Comparison of ENCODE assay signal across 6 cellular contexts in the genomic region with DNA sequence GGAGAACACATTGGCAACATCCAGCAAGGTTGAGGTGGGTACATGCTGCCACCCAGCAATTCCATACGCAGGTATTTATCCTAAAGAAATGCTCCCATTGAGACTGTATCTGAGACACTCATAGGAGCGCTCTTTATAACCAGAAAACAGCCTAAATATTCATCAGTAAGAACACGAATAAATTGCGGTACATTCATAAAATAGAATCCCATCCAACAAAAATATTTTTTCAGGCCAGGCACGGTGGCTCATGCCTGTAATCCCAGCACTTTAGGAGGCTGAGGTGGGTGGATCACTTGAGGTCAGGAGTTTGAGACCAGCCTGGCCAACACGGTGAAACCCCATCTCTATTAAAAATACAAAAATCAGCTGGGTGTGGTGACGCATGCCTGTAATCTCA.
DNase-seq lines count a peak whose midpoint lies in the region; ATAC-seq, FAIRE-seq and TF ChIP-seq lines count a peak whose summit lies in the region.
"Not testable (repeated sequence)": the region's sequence is repeated elsewhere in the genome, so short reads cannot be mapped to it uniquely, and the experiment has no call there.

No MANE protein-coding gene starts in this region.

- H3K9me3 Mint-ChIP-seq in GM23338; chondrocyte (ENCODE audit: low read depth); osteocyte (ENCODE audit: unreplicated experiment): not testable (repeated sequence)

- not testable (repeated sequence) for TF ChIP-seq CTCF in GM23338 (conservative IDR thresholded peaks at IDR 0.05; ENCODE audit: low read depth in 2 of 2); K562 (IDR thresholded peaks at IDR 0.05 in 2 of 3, conservative IDR thresholded peaks at IDR 0.05 in 1 of 3; ENCODE audit: insufficient read depth in 2 of 3, low read depth in 1 of 3, low read length in 3 of 3); brain microvascular endothelial cell (IDR thresholded peaks at IDR 0.05; ENCODE audit: low read depth, low read length, missing control alignments); chondrocyte (IDR thresholded peaks at IDR 0.05); osteoblast (IDR thresholded peaks at IDR 0.05; ENCODE audit: extremely low read depth, low read depth, low read length); osteocyte (IDR thresholded peaks at IDR 0.05)

- not testable (repeated sequence) for DNase-seq in GM23338 (ENCODE audit: low spot score); K562 (ENCODE audit: extremely low read depth in 1 of 4, low spot score in 3 of 4); chondrocyte (ENCODE audit: low spot score); osteocyte (ENCODE audit: extremely low spot score, unreplicated experiment)
- peak; percentile 57 for DNase-seq in brain microvascular endothelial cell
- peak; percentile 73 for DNase-seq in osteoblast (ENCODE audit: insufficient read length, low spot score, missing footprints)

- H3K9ac ChIP-seq in K562 (ENCODE audit: insufficient read depth in 1 of 2, low read depth in 2 of 2, low read length in 2 of 2), result not testable (repeated sequence)

- TF ChIP-seq EP300 in K562 (IDR thresholded peaks at IDR 0.05; ENCODE audit: low read length), result not testable (repeated sequence)

- in situ Hi-C loops in K562 (cut with MboI); brain microvascular endothelial cell (cut with HindIII; ENCODE audit: low pct_ligation_motif_present, low sequenced_read_pairs): not testable (repeated sequence)

- H3K4me2 ChIP-seq in GM23338; K562 (ENCODE audit: insufficient read depth, low read length); osteoblast (ENCODE audit: insufficient read depth, low read length): not testable (repeated sequence)

- not testable (repeated sequence) for H3K9me2 ChIP-seq in GM23338 (ENCODE audit: insufficient read depth)

- POLR2A ChIA-PET in K562 (lab: Yijun Ruan, JAX), result interaction anchor here (0.6 kb wide), 2 partner anchors 39 to 42 kb away, joined by 3 read pairs; no protein-coding TSS in a partner anchor

- CTCF ChIA-PET in K562 (lab: Yijun Ruan, JAX; ENCODE audit: low intra/inter-chr PET ratio), result not testable (repeated sequence)

- peak; percentile 59 for FAIRE-seq in K562 (lab: Jason Lieb, UNC)

- not testable (repeated sequence) for H3K9me3 ChIP-seq in K562 (replicated peaks; ENCODE audit: control insufficient read depth, insufficient read depth, low read depth, low read length); osteoblast (ENCODE audit: low read depth, low read length)

- BruUV-seq in K562 (replicated peaks; lab: Mats Ljungman, UMichigan), result not testable (repeated sequence)

- not testable (repeated sequence) for H3F3A ChIP-seq in GM23338 (replicated peaks; ENCODE audit: low read depth)

- H3K27ac Mint-ChIP-seq in GM23338, result not testable (repeated sequence)
- H3K27ac Mint-ChIP-seq in chondrocyte (ENCODE audit: unreplicated experiment), result peak overlapping the region; percentile 32
- H3K27ac Mint-ChIP-seq in osteocyte (ENCODE audit: unreplicated experiment), result peak overlapping the region; percentile 47

- intact Hi-C loops in K562 (cut with micrococcal nuclease), result not testable (repeated sequence)

- not testable (repeated sequence) for H3K4me1 Mint-ChIP-seq in GM23338
- peaks cover 20% of the 10 kb centered on the region for H3K4me1 Mint-ChIP-seq in chondrocyte (ENCODE audit: low read depth)
- H3K4me1 Mint-ChIP-seq in osteocyte (ENCODE audit: unreplicated experiment), result peaks cover 29% of the 10 kb centered on the region

- 85% methylated on average over 6 of the region's 7 CpGs for whole genome bisulfite sequencing in K562 (ENCODE audit: insufficient coverage, low coverage, missing lambda C conversion rate)

- H4K20me1 ChIP-seq in GM23338 (replicated peaks; ENCODE audit: insufficient read depth); K562 (replicated peaks; ENCODE audit: control insufficient read depth, insufficient read depth, low read length): not testable (repeated sequence)
- peaks cover 11% of the 10 kb centered on the region for H4K20me1 ChIP-seq in osteoblast (ENCODE audit: insufficient read depth, low read length)

- not testable (repeated sequence) for H3K27me3 ChIP-seq in GM23338 (ENCODE audit: insufficient read depth); K562 (ENCODE audit: control insufficient read depth in 2 of 2, insufficient read depth in 2 of 2, low read length in 2 of 2); brain microvascular endothelial cell (replicated peaks); osteoblast (ENCODE audit: insufficient read depth, low read length)

- not testable (repeated sequence) for H3K4me1 ChIP-seq in GM23338 (ENCODE audit: insufficient read depth); K562 (replicated peaks in 1 of 2; ENCODE audit: control insufficient read depth in 2 of 2, insufficient read depth in 2 of 2, low read length in 2 of 2); osteoblast (ENCODE audit: insufficient read depth, low read length)

- not testable (repeated sequence) for H3K4me3 ChIP-seq in GM23338; K562; brain microvascular endothelial cell (ENCODE audit: low read depth, low read length); osteoblast (ENCODE audit: insufficient read depth, low read length)

- H3K36me3 Mint-ChIP-seq in GM23338 (ENCODE audit: low read depth), result not testable (repeated sequence)
- H3K36me3 Mint-ChIP-seq in chondrocyte (ENCODE audit: low read depth) (peaks cover 25% of the 10 kb centered on the region), osteocyte (ENCODE audit: unreplicated experiment) (peaks cover 34% of the 10 kb centered on the region)

- H3K79me2 ChIP-seq in GM23338 (replicated peaks; ENCODE audit: insufficient read depth) (peaks cover 19% of the 10 kb centered on the region), osteoblast (ENCODE audit: insufficient read depth, low read length) (peaks cover 47% of the 10 kb centered on the region)
- H3K79me2 ChIP-seq in K562 (ENCODE audit: control insufficient read depth, insufficient read depth, low read length), result not testable (repeated sequence)

- not testable (repeated sequence) for H3K36me3 ChIP-seq in GM23338 (ENCODE audit: insufficient read depth)
- H3K36me3 ChIP-seq in K562 (ENCODE audit: control insufficient read depth, insufficient read depth, low read length), result peaks cover 28% of the 10 kb centered on the region; the same call in 2 of the 3 replicates
- H3K36me3 ChIP-seq in brain microvascular endothelial cell (replicated peaks), result peaks cover 16% of the 10 kb centered on the region
- peaks cover 26% of the 10 kb centered on the region for H3K36me3 ChIP-seq in osteoblast (ENCODE audit: insufficient read depth, low read length)

- not testable (repeated sequence) for TF ChIP-seq RAD21 in K562 (CRISPR knock-in tag; conservative IDR thresholded peaks at IDR 0.05 in 1 of 2, IDR thresholded peaks at IDR 0.05 in 1 of 2)

- H3K4me3 Mint-ChIP-seq in GM23338; chondrocyte (ENCODE audit: unreplicated experiment); osteocyte (ENCODE audit: unreplicated experiment): not testable (repeated sequence)

- not testable (repeated sequence) for H3K27me3 Mint-ChIP-seq in GM23338 (ENCODE audit: insufficient read depth, low read depth, poor library complexity); chondrocyte (ENCODE audit: low read depth); osteocyte (ENCODE audit: unreplicated experiment)

- not testable (repeated sequence) for H3K9me1 ChIP-seq in K562 (ENCODE audit: control insufficient read depth, insufficient read depth, low read length)

- not testable (repeated sequence) for ATAC-seq in GM23338, K562

- not testable (repeated sequence) for H2AFZ ChIP-seq in GM23338; K562 (ENCODE audit: low read depth, low read length); osteoblast (ENCODE audit: low read length)

- peak overlapping the region; percentile 39; the same call in 1 of the 2 replicates for H3K27ac ChIP-seq in GM23338 (ENCODE audit: low read depth)
- not testable (repeated sequence) for H3K27ac ChIP-seq in K562 (ENCODE audit: extremely low read depth, low read depth, low read length); brain microvascular endothelial cell
- peak overlapping the region; percentile 51 for H3K27ac ChIP-seq in osteoblast (ENCODE audit: low read depth, low read length)

- not testable (repeated sequence) for TF ChIP-seq POLR2A in K562 (conservative IDR thresholded peaks at IDR 0.05)
